ENCODE assay signal across 10 cellular contexts in the genomic region with DNA sequence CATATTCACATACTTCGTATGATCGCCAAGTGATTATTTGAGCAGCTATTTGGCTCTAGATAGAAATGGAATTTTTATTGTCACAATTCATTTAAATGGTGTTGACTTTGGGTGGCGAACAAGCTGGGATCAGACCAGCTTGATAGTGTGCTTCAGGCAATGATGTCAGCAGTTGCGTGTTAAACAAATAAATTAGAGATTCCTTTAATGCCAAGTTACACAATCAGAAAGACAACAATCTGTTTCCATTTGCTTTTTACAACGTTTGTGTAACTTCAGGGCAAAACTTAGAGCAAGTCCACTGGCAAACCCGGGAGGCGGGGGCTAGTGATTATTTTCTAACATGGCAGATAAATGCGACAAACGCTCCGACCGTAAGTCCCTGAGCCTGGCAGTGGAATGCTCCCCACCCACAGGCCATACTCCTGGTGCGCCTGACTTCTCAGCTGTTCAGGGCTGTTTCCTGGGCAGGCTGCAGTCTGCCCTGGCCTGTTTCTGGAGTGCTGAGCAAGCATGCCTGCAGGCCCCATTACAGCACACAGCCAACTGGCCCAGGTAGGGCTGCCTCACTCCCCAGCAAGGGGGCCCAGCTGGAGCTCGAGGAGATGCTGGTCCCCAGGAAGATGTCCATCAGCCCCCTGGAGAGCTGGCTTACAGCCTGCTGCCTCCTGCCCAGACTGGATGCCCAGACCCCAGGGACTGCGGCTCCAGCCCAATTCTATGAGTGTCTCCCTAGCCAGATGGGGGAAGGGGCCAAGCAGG.
DNase-seq lines count a peak whose midpoint lies in the region; ATAC-seq and TF ChIP-seq lines count a peak whose summit lies in the region.
"Had no signal": no experiment of that assay in that cellular context is flagged by ENCODE, and none has a peak within 500 bp of the region (broad histone marks: within the 10 kb centered on the region; RNA-seq: fewer than 3 reads in every experiment).

No MANE protein-coding gene starts in this region.

- H3K4me3 ChIP-seq in adipocyte (ENCODE audit: low read length), result no peak overlapping the region
- H3K4me3 ChIP-seq in right atrium auricular region, result no peak overlapping the region
- H3K4me3 ChIP-seq in tibial artery, result no peak overlapping the region
- no peak overlapping the region for H3K4me3 ChIP-seq in gastroesophageal sphincter

- H3K9me3 ChIP-seq in adipocyte (ENCODE audit: control insufficient read depth, low read length) (no peaks in the 10 kb centered on the region), right atrium auricular region (no peaks in the 10 kb centered on the region), tibial artery (no peaks in the 10 kb centered on the region), gastroesophageal sphincter (no peaks in the 10 kb centered on the region)

- no peaks in the 10 kb centered on the region for H3K36me3 ChIP-seq in adipocyte (ENCODE audit: control insufficient read depth, insufficient read depth, low read length, severe bottlenecking)
- H3K36me3 ChIP-seq in right atrium auricular region, result no peaks in the 10 kb centered on the region
- H3K36me3 ChIP-seq in tibial artery, result no peaks in the 10 kb centered on the region
- no peaks in the 10 kb centered on the region for H3K36me3 ChIP-seq in gastroesophageal sphincter

- H3K9ac ChIP-seq in adipocyte (ENCODE audit: low read length), result no peak overlapping the region

- intact Hi-C loops in tibial artery (cut with DNase I; ENCODE audit: low total_unique reads), result no loop called here

- ATAC-seq in gastroesophageal sphincter, result no peak

- TF ChIP-seq CTCF in right atrium auricular region (IDR thresholded peaks at IDR 0.05) (no peak), tibial artery (IDR thresholded peaks at IDR 0.05) (no peak), gastroesophageal sphincter (IDR thresholded peaks at IDR 0.05) (no peak)

- no peak for TF ChIP-seq POLR2A in gastroesophageal sphincter (IDR thresholded peaks at IDR 0.05)

- H3K27ac ChIP-seq in right atrium auricular region (peak overlapping the region in 1 of 2 donors; percentile 27), tibial artery (peak overlapping the region; percentile 65 to 72), gastroesophageal sphincter (no peak overlapping the region)

- DNase-seq in HT-29 (ENCODE audit: low spot score) (peak; percentile 75), adipocyte (ENCODE audit: low read depth) (peak; percentile 71), right atrium auricular region (ENCODE audit: low spot score) (peak; percentile 84), tibial artery (peak; percentile 60 to 87), NCI-H526 treated with DMSO at 0.1 percent for 48 hours (lab: John Stamatoyannopoulos, UW) (no peak), dedifferentiated amniotic fluid mesenchymal stem cell (ENCODE audit: extremely low spot score) (no peak)
- no peak for DNase-seq in activated T-cell treated with anti-CD3 and anti-CD28 coated beads, Interleukin-2, amount 50 U/mL, for 48 hours
- DNase-seq: anterior cingulate cortex, NCI-H1417 had no signal

- WGBS in gastroesophageal sphincter (ENCODE audit: low coverage in 1 of 2), 2 donors, result 69 to 78% methylated on average over 6 to 9 of the region's 14 CpGs

- TF ChIP-seq EP300 in gastroesophageal sphincter (IDR thresholded peaks at IDR 0.05), result no peak

- H3K27me3 ChIP-seq in adipocyte (replicated peaks; ENCODE audit: control insufficient read depth, insufficient read depth, low read length) (no peaks in the 10 kb centered on the region), right atrium auricular region (no peaks in the 10 kb centered on the region), tibial artery (no peaks in the 10 kb centered on the region), gastroesophageal sphincter (peaks cover 6% of the 10 kb centered on the region)

- H3K4me1 ChIP-seq in adipocyte (ENCODE audit: control insufficient read depth, insufficient read depth, low read length) (peaks cover 25% of the 10 kb centered on the region), right atrium auricular region (no peaks in the 10 kb centered on the region), tibial artery (peaks cover 0 to 49% (median 25%) of the 10 kb centered on the region in 4 donors), gastroesophageal sphincter (no peaks in the 10 kb centered on the region)

Comparison
In these comparisons a context has a peak if more than half of its experiments do, and no peak if none do; other contexts are left out.
1. DNase-seq: peak in HT-29 (single experiment), adipocyte (single experiment), right atrium auricular region (single experiment) and tibial artery (2 of 2); none in NCI-H526 treated with DMSO at 0.1 percent for 48 hours (single experiment), activated T-cell treated with anti-CD3 and anti-CD28 coated beads, Interleukin-2, amount 50 U/mL, for 48 hours (0 of 2) and dedifferentiated amniotic fluid mesenchymal stem cell (single experiment).
2. H3K27ac ChIP-seq: peak in tibial artery (2 of 2); none in gastroesophageal sphincter (0 of 4).